ENCODE assay signal across 1 cellular context in the genomic region with DNA sequence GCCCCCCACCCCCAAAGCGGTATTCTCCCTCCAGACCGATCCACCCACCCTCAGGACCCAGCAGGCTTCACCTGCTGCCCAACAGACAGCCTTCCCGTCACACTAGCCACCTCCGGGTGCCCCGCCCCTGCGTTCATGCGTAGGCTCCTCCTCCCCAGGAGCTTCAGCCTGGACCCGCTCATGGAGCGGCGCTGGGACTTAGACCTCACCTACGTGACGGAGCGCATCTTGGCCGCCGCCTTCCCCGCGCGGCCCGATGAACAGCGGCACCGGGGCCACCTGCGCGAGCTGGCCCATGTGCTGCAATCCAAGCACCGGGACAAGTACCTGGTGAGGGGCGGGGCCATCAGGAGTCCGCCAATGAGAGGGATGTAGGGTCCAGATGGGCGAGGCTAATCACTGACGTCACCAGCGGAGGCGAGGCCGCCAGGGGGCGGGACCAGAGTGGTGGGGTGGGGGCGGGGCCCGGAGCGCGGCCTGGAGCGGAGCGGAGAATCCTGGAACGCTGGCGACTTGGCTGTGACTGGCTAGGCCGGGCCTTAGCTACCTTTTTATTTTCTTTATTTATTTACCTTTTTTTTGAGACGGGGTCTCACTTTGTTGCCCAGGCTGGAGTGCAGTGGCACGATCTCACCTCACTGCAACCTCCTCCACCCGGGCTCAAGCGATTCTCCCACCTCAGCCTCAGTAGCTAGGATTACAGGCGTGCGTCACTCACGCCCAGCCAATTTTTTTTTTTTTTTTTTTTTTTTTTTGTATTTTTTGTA.
TF ChIP-seq lines count a peak whose summit lies in the region.

No MANE protein-coding gene starts in this region.

TF ChIP-seq in HepG2, 621 proteins besides CTCF, POLR2A, EP300 and RAD21 (continued from another document and continues in another):
- no peak for TF ChIP-seq CENPBD1 (CRISPR knock-in tag; IDR thresholded peaks at IDR 0.05; ENCODE audit: borderline replicate concordance, low read depth)
- no peak for TF ChIP-seq ZNF713 (CRISPR knock-in tag; IDR thresholded peaks at IDR 0.05)
- no peak for TF ChIP-seq ZNF580 (CRISPR knock-in tag; IDR thresholded peaks at IDR 0.05; ENCODE audit: borderline replicate concordance, low read depth)
- no peak for TF ChIP-seq ZNF703 (CRISPR knock-in tag; IDR thresholded peaks at IDR 0.05; ENCODE audit: borderline replicate concordance)
- no peak for TF ChIP-seq HOXA7 (CRISPR knock-in tag; IDR thresholded peaks at IDR 0.05)
- TF ChIP-seq, protein P1, sequence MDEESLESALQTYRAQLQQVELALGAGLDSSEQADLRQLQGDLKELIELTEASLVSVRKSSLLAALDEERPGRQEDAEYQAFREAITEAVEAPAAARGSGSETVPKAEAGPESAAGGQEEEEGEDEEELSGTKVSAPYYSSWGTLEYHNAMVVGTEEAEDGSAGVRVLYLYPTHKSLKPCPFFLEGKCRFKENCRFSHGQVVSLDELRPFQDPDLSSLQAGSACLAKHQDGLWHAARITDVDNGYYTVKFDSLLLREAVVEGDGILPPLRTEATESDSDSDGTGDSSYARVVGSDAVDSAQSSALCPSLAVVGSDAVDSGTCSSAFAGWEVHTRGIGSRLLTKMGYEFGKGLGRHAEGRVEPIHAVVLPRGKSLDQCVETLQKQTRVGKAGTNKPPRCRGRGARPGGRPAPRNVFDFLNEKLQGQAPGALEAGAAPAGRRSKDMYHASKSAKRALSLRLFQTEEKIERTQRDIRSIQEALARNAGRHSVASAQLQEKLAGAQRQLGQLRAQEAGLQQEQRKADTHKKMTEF (CRISPR knock-in tag; IDR thresholded peaks at IDR 0.05): no peak
- TF ChIP-seq MXD4 (CRISPR knock-in tag; IDR thresholded peaks at IDR 0.05): no peak
- no peak for TF ChIP-seq DR1 (CRISPR knock-in tag; IDR thresholded peaks at IDR 0.05)
- TF ChIP-seq ZFYVE20 (CRISPR knock-in tag; IDR thresholded peaks at IDR 0.05; ENCODE audit: borderline replicate concordance, low read depth): no peak
- TF ChIP-seq ZNF232 (CRISPR knock-in tag; IDR thresholded peaks at IDR 0.05; ENCODE audit: borderline replicate concordance): no peak
- no peak for TF ChIP-seq MAX (IDR thresholded peaks at IDR 0.05)
- TF ChIP-seq ZNF484 (CRISPR knock-in tag; IDR thresholded peaks at IDR 0.05; ENCODE audit: borderline replicate concordance, low read depth): no peak
- no peak for TF ChIP-seq ZNF276 (CRISPR knock-in tag; IDR thresholded peaks at IDR 0.05; ENCODE audit: low read depth)
- TF ChIP-seq ZNF121 (CRISPR knock-in tag; IDR thresholded peaks at IDR 0.05): 0 out of 2 replicates have a peak, but pooled peaks have one; percentile 5
- no peak for TF ChIP-seq KLF9 (CRISPR knock-in tag; IDR thresholded peaks at IDR 0.05; ENCODE audit: low read depth)
- no peak for TF ChIP-seq NFE2L2 (IDR thresholded peaks at IDR 0.05; ENCODE audit: low read length)
- TF ChIP-seq ZNF598 (CRISPR knock-in tag; IDR thresholded peaks at IDR 0.05; ENCODE audit: borderline replicate concordance): no peak
- no peak for TF ChIP-seq ZNF7 (CRISPR knock-in tag; IDR thresholded peaks at IDR 0.05)
- TF ChIP-seq ZNF670 (CRISPR knock-in tag; IDR thresholded peaks at IDR 0.05; ENCODE audit: borderline replicate concordance): no peak
- no peak for TF ChIP-seq ZNF343 (CRISPR knock-in tag; IDR thresholded peaks at IDR 0.05)
- no peak for TF ChIP-seq MIER2 (CRISPR knock-in tag; IDR thresholded peaks at IDR 0.05)
- no peak for TF ChIP-seq KAT8 (CRISPR knock-in tag; IDR thresholded peaks at IDR 0.05)
- no peak for TF ChIP-seq ZNF724P (CRISPR knock-in tag; IDR thresholded peaks at IDR 0.05; ENCODE audit: borderline replicate concordance)
- TF ChIP-seq EZH2 (conservative IDR thresholded peaks at IDR 0.05; ENCODE audit: low read depth, low read length): no peak
- TF ChIP-seq STAT5B (CRISPR knock-in tag; IDR thresholded peaks at IDR 0.05): no peak
- no peak for TF ChIP-seq USF2 (IDR thresholded peaks at IDR 0.05; ENCODE audit: low read depth, low read length)
- no peak for TF ChIP-seq USF2 (CRISPR knock-in tag; IDR thresholded peaks at IDR 0.05; ENCODE audit: borderline replicate concordance)
- TF ChIP-seq, protein P2, sequence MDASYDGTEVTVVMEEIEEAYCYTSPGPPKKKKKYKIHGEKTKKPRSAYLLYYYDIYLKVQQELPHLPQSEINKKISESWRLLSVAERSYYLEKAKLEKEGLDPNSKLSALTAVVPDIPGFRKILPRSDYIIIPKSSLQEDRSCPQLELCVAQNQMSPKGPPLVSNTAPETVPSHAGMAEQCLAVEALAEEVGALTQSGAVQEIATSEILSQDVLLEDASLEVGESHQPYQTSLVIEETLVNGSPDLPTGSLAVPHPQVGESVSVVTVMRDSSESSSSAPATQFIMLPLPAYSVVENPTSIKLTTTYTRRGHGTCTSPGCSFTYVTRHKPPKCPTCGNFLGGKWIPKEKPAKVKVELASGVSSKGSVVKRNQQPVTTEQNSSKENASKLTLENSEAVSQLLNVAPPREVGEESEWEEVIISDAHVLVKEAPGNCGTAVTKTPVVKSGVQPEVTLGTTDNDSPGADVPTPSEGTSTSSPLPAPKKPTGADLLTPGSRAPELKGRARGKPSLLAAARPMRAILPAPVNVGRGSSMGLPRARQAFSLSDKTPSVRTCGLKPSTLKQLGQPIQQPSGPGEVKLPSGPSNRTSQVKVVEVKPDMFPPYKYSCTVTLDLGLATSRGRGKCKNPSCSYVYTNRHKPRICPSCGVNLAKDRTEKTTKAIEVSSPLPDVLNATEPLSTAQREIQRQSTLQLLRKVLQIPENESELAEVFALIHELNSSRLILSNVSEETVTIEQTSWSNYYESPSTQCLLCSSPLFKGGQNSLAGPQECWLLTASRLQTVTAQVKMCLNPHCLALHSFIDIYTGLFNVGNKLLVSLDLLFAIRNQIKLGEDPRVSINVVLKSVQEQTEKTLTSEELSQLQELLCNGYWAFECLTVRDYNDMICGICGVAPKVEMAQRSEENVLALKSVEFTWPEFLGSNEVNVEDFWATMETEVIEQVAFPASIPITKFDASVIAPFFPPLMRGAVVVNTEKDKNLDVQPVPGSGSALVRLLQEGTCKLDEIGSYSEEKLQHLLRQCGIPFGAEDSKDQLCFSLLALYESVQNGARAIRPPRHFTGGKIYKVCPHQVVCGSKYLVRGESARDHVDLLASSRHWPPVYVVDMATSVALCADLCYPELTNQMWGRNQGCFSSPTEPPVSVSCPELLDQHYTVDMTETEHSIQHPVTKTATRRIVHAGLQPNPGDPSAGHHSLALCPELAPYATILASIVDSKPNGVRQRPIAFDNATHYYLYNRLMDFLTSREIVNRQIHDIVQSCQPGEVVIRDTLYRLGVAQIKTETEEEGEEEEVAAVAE (CRISPR knock-in tag; IDR thresholded peaks at IDR 0.05; ENCODE audit: borderline replicate concordance): no peak
- TF ChIP-seq, protein P3, sequence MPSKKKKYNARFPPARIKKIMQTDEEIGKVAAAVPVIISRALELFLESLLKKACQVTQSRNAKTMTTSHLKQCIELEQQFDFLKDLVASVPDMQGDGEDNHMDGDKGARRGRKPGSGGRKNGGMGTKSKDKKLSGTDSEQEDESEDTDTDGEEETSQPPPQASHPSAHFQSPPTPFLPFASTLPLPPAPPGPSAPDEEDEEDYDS (CRISPR knock-in tag; IDR thresholded peaks at IDR 0.05): peak; percentile 62
- no peak for TF ChIP-seq LCORL (IDR thresholded peaks at IDR 0.05)
- TF ChIP-seq LCORL (CRISPR knock-in tag; IDR thresholded peaks at IDR 0.05): no peak
- TF ChIP-seq RFXAP (CRISPR knock-in tag; IDR thresholded peaks at IDR 0.05; ENCODE audit: borderline replicate concordance): 0 out of 2 replicates have a peak, but pooled peaks have one; percentile 16
- TF ChIP-seq MLLT10 (CRISPR knock-in tag; IDR thresholded peaks at IDR 0.05): no peak
- TF ChIP-seq ZBTB42 (CRISPR knock-in tag; IDR thresholded peaks at IDR 0.05): no peak
- peak; percentile 85 for TF ChIP-seq RBFOX2 (IDR thresholded peaks at IDR 0.05; ENCODE audit: low read depth, low read length)
- TF ChIP-seq SNRNP70 (IDR thresholded peaks at IDR 0.05; ENCODE audit: low read depth, low read length): no peak
- TF ChIP-seq PHF8 (CRISPR knock-in tag; IDR thresholded peaks at IDR 0.05): peak; percentile 40; the same call in 1 of the 2 replicates
- no peak; the same call in 1 of the 2 replicates for TF ChIP-seq SIN3A (IDR thresholded peaks at IDR 0.05; ENCODE audit: borderline replicate concordance, low read depth, low read length)
- no peak for TF ChIP-seq ARHGAP35 (CRISPR knock-in tag; IDR thresholded peaks at IDR 0.05; ENCODE audit: borderline replicate concordance)
- TF ChIP-seq ZNF792 (CRISPR knock-in tag; IDR thresholded peaks at IDR 0.05): no peak
- TF ChIP-seq ZNF383 (CRISPR knock-in tag; IDR thresholded peaks at IDR 0.05; ENCODE audit: borderline replicate concordance): no peak
- TF ChIP-seq ZNF124 (CRISPR knock-in tag; IDR thresholded peaks at IDR 0.05): no peak
- 0 out of 2 replicates have a peak, but pooled peaks have one; percentile 12 for TF ChIP-seq UBTF (CRISPR knock-in tag; IDR thresholded peaks at IDR 0.05)
- no peak for TF ChIP-seq ZNF256 (CRISPR knock-in tag; conservative IDR thresholded peaks at IDR 0.05)
- peak; percentile 71; the same call in 1 of the 2 replicates for TF ChIP-seq SALL2 (CRISPR knock-in tag; IDR thresholded peaks at IDR 0.05)
- TF ChIP-seq, protein P4, sequence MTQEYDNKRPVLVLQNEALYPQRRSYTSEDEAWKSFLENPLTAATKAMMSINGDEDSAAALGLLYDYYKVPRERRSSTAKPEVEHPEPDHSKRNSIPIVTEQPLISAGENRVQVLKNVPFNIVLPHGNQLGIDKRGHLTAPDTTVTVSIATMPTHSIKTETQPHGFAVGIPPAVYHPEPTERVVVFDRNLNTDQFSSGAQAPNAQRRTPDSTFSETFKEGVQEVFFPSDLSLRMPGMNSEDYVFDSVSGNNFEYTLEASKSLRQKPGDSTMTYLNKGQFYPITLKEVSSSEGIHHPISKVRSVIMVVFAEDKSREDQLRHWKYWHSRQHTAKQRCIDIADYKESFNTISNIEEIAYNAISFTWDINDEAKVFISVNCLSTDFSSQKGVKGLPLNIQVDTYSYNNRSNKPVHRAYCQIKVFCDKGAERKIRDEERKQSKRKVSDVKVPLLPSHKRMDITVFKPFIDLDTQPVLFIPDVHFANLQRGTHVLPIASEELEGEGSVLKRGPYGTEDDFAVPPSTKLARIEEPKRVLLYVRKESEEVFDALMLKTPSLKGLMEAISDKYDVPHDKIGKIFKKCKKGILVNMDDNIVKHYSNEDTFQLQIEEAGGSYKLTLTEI (CRISPR knock-in tag; conservative IDR thresholded peaks at IDR 0.05): no peak
- no peak for TF ChIP-seq SPEN (CRISPR knock-in tag; IDR thresholded peaks at IDR 0.05; ENCODE audit: low read depth)
- TF ChIP-seq ZNF772 (CRISPR knock-in tag; IDR thresholded peaks at IDR 0.05): no peak
